22 cellular contexts compared by ENCODE assay signal in genomic region chr1:222046684-222047083, GRCh38.
"Had no signal": no experiment of that assay in that cellular context is flagged by ENCODE, and none has a peak within 500 bp of the region (broad histone marks: within the 10 kb centered on the region; RNA-seq: fewer than 3 reads in every experiment).

No MANE protein-coding gene starts in this region.

- DNase-seq: hypothalamus; islet precursor cell; left ventricle myocardium inferior; midbrain; mucosa of descending colon; naive thymus-derived CD4-positive, alpha-beta T cell; nephron progenitor cell; ovary; right lobe of liver; spleen; stimulated activated CD4-positive, alpha-beta T cell treated with anti-CD3 and anti-CD28 coated beads, Interleukin-4, amount 100 ng/mL, for 24 hours; stimulated activated naive CD4-positive, alpha-beta T cell treated with Interleukin-2 at 50 U/mL for 16 hours; stimulated activated naive CD8-positive, alpha-beta T cell treated with anti-CD3 and anti-CD28 coated beads, Interleukin-15, amount 100 ng/mL, for 72 hours; substantia nigra; upper lobe of left lung had no signal

- H3K4me3 Mint-ChIP-seq: naive thymus-derived CD4-positive, alpha-beta T cell; nephron progenitor cell; stimulated activated memory B cell treated with anti-CD40 and anti-IgM and Interleukin-4, amounts not matched to agents 10 μg/mL and 1 μg/mL and 100 μg/mL, for 72 hours; stimulated activated naive CD8-positive, alpha-beta T cell treated with anti-CD3 and anti-CD28 coated beads, Interleukin-15, amount 100 ng/mL, for 72 hours had no signal

- H3K36me3 Mint-ChIP-seq: naive thymus-derived CD4-positive, alpha-beta T cell; stimulated activated memory B cell treated with anti-CD40 and anti-IgM and Interleukin-4, amounts not matched to agents 10 μg/mL and 1 μg/mL and 100 μg/mL, for 72 hours had no signal

- H3K27ac ChIP-seq: left ventricle myocardium inferior, ovary, right atrium auricular region, right lobe of liver, spleen, tibial nerve, upper lobe of left lung, vagina had no signal

- H3K27me3 Mint-ChIP-seq: naive thymus-derived CD4-positive, alpha-beta T cell; progenitor cell of endocrine pancreas; stimulated activated memory B cell treated with anti-CD40 and anti-IgM and Interleukin-4, amounts not matched to agents 10 μg/mL and 1 μg/mL and 100 μg/mL, for 72 hours; stimulated activated naive CD8-positive, alpha-beta T cell treated with anti-CD3 and anti-CD28 coated beads, Interleukin-15, amount 100 ng/mL, for 72 hours had no signal

- H3K9me3 Mint-ChIP-seq: nephron progenitor cell; stimulated activated memory B cell treated with anti-CD40 and anti-IgM and Interleukin-4, amounts not matched to agents 10 μg/mL and 1 μg/mL and 100 μg/mL, for 72 hours; stimulated activated naive CD8-positive, alpha-beta T cell treated with anti-CD3 and anti-CD28 coated beads, Interleukin-15, amount 100 ng/mL, for 72 hours had no signal

- H3K27me3 ChIP-seq: ovary, right atrium auricular region, right lobe of liver, spleen, tibial nerve, upper lobe of left lung, vagina had no signal

- H3K9me3 ChIP-seq: left ventricle myocardium inferior, mucosa of descending colon, ovary, right atrium auricular region, right lobe of liver, spleen, tibial nerve, upper lobe of left lung, vagina had no signal

- ATAC-seq: mucosa of descending colon; naive thymus-derived CD4-positive, alpha-beta T cell; stimulated activated memory B cell treated with anti-CD40 and anti-IgM and Interleukin-4, amounts not matched to agents 10 μg/mL and 1 μg/mL and 100 μg/mL, for 72 hours; stimulated activated naive CD8-positive, alpha-beta T cell treated with anti-CD3 and anti-CD28 coated beads, Interleukin-15, amount 100 ng/mL, for 72 hours had no signal

- H3K36me3 ChIP-seq: left ventricle myocardium inferior, ovary, right atrium auricular region, right lobe of liver, spleen, tibial nerve, upper lobe of left lung, vagina had no signal

- H3K4me3 ChIP-seq: left ventricle myocardium inferior, lung, mucosa of descending colon, ovary, right atrium auricular region, right lobe of liver, skin epidermis, spleen, tibial nerve, upper lobe of left lung, vagina had no signal

- H3K27ac Mint-ChIP-seq: naive thymus-derived CD4-positive, alpha-beta T cell; nephron progenitor cell; progenitor cell of endocrine pancreas; stimulated activated memory B cell treated with anti-CD40 and anti-IgM and Interleukin-4, amounts not matched to agents 10 μg/mL and 1 μg/mL and 100 μg/mL, for 72 hours; stimulated activated naive CD8-positive, alpha-beta T cell treated with anti-CD3 and anti-CD28 coated beads, Interleukin-15, amount 100 ng/mL, for 72 hours had no signal

- H3K4me1 ChIP-seq: spleen, upper lobe of left lung had no signal
